17 cellular contexts compared by ENCODE assay signal in the genomic region with DNA sequence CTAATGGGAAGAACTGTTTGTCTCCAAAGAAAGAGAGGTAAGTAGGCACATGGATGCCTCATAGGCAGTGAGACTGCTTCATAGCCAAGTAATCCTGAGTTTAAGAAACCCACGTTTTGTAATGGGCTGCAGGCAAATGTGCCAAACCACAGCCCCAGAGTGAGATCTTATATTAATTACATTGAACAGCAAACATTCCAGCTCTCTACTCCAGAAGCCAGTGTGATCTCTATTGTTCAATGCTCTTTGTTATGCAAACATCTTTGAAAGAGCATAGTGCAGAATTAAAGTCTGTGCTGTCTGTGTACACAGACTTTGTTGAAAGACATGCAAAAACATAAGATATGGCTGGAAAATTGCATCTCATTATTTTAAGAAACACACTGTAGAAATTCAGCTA.
DNase-seq lines count a peak whose midpoint lies in the region; ATAC-seq and TF ChIP-seq lines count a peak whose summit lies in the region.
"Had no signal": no experiment of that assay in that cellular context is flagged by ENCODE, and none has a peak within 500 bp of the region (broad histone marks: within the 10 kb centered on the region; RNA-seq: fewer than 3 reads in every experiment).

No MANE protein-coding gene starts in this region.

- ATAC-seq in GM18519 (IDR thresholded peaks at IDR 0.05; ENCODE audit: low FRiP score, unreplicated experiment) = no peak
- ATAC-seq: K562 had no signal

- H3K4me3 Mint-ChIP-seq in HFFc6 = no peak overlapping the region
- no peak overlapping the region for H3K4me3 Mint-ChIP-seq in activated CD4-positive, alpha-beta memory T cell treated with anti-CD3 and anti-CD28 coated beads, Interleukin-2, amount 10 ng/mL, durations not matched to agents 7 days and 5 days
- H3K4me3 Mint-ChIP-seq: B cell; CD4-positive, CD25-positive, alpha-beta regulatory T cell had no signal

- no peak overlapping the region for H3K4me2 ChIP-seq in neural cell (ENCODE audit: low read length)

- no peaks in the 10 kb centered on the region; the same call in 1 of the 2 replicates for H3K36me3 Mint-ChIP-seq in HFFc6 (ENCODE audit: low read depth)
- H3K36me3 Mint-ChIP-seq in activated CD4-positive, alpha-beta memory T cell treated with anti-CD3 and anti-CD28 coated beads, Interleukin-2, amount 10 ng/mL, durations not matched to agents 7 days and 5 days (ENCODE audit: low read depth) = no peaks in the 10 kb centered on the region
- H3K36me3 Mint-ChIP-seq: CD4-positive, CD25-positive, alpha-beta regulatory T cell had no signal

- no peak overlapping the region for H2AFZ ChIP-seq in neural cell (ENCODE audit: low read depth, low read length)

- DNase-seq in Ammon's horn (ENCODE audit: low spot score) (peak; percentile 8), NCI-H146 (lab: John Stamatoyannopoulos, UW) (peak; percentile 62), NCI-H774 (lab: John Stamatoyannopoulos, UW) (peak; percentile 4), HFFc6 (no peak), NCI-H2081 treated with DMSO at 0.1 percent for 48 hours (lab: John Stamatoyannopoulos, UW) (no peak)
- DNase-seq in activated CD4-positive, alpha-beta memory T cell treated with anti-CD3 and anti-CD28 coated beads, Interleukin-2, amount 10 ng/mL, durations not matched to agents 7 days and 5 days = no peak
- DNase-seq: Caco-2; CD4-positive, CD25-positive, alpha-beta regulatory T cell; DMS153; H7; NCI-H1694; NCI-H510A had no signal

- no peaks in the 10 kb centered on the region for H3F3A ChIP-seq in neural cell (ENCODE audit: insufficient read depth, low read length, poor library complexity, severe bottlenecking)

- H3K9me3 Mint-ChIP-seq in HFFc6 = peaks cover 28% of the 10 kb centered on the region
- H3K9me3 Mint-ChIP-seq in activated CD4-positive, alpha-beta memory T cell treated with anti-CD3 and anti-CD28 coated beads, Interleukin-2, amount 10 ng/mL, durations not matched to agents 7 days and 5 days = peaks cover 6% of the 10 kb centered on the region

- CTCF ChIA-PET in activated CD4-positive, alpha-beta memory T cell treated with anti-CD3 and anti-CD28 coated beads, Interleukin-2, amount 10 ng/mL, durations not matched to agents 7 days and 5 days (lab: Charles Lee) = no interaction called here

- peak; percentile 42 for TF ChIP-seq EP300 in neural cell (conservative IDR thresholded peaks at IDR 0.05; ENCODE audit: poor library complexity, severe bottlenecking)

- no peaks in the 10 kb centered on the region for H3K27me3 Mint-ChIP-seq in HFFc6 (ENCODE audit: insufficient read depth)
- no peaks in the 10 kb centered on the region for H3K27me3 Mint-ChIP-seq in activated CD4-positive, alpha-beta memory T cell treated with anti-CD3 and anti-CD28 coated beads, Interleukin-2, amount 10 ng/mL, durations not matched to agents 7 days and 5 days
- H3K27me3 Mint-ChIP-seq: B cell; CD4-positive, CD25-positive, alpha-beta regulatory T cell had no signal

- no peaks in the 10 kb centered on the region for H4K20me1 ChIP-seq in neural cell (ENCODE audit: insufficient read depth)

- no peak for TF ChIP-seq RAD21 in neural cell (conservative IDR thresholded peaks at IDR 0.05)

- TF ChIP-seq CTCF in neural cell (IDR thresholded peaks at IDR 0.05; ENCODE audit: poor library complexity, severe bottlenecking) = no peak
- TF ChIP-seq CTCF in HFFc6 (IDR thresholded peaks at IDR 0.05) = no peak

- H3K27ac ChIP-seq in neural cell (ENCODE audit: low read length) = no peak overlapping the region
- H3K27ac ChIP-seq: SJSA1 had no signal

- no peaks in the 10 kb centered on the region for H3K79me2 ChIP-seq in neural cell (replicated peaks; ENCODE audit: insufficient read depth, low read length)

- H3K9me2 ChIP-seq in neural cell (ENCODE audit: insufficient read depth, low read length) = no peaks in the 10 kb centered on the region

- H3K9ac ChIP-seq in neural cell (ENCODE audit: low read length) = no peak overlapping the region

- H3K4me1 Mint-ChIP-seq in HFFc6 (ENCODE audit: low read depth) = no peaks in the 10 kb centered on the region
- no peaks in the 10 kb centered on the region for H3K4me1 Mint-ChIP-seq in activated CD4-positive, alpha-beta memory T cell treated with anti-CD3 and anti-CD28 coated beads, Interleukin-2, amount 10 ng/mL, durations not matched to agents 7 days and 5 days
- H3K4me1 Mint-ChIP-seq: B cell; CD4-positive, CD25-positive, alpha-beta regulatory T cell had no signal

- H3K27me3 ChIP-seq in neural cell (ENCODE audit: insufficient read depth, low read depth, low read length) = no peaks in the 10 kb centered on the region
- H3K27me3 ChIP-seq: SJSA1 had no signal

- no peak overlapping the region for H3K27ac Mint-ChIP-seq in HFFc6
- H3K27ac Mint-ChIP-seq in activated CD4-positive, alpha-beta memory T cell treated with anti-CD3 and anti-CD28 coated beads, Interleukin-2, amount 10 ng/mL, durations not matched to agents 7 days and 5 days = no peak overlapping the region
- H3K27ac Mint-ChIP-seq: B cell; CD4-positive, CD25-positive, alpha-beta regulatory T cell had no signal

- no peaks in the 10 kb centered on the region for H3K36me3 ChIP-seq in neural cell (ENCODE audit: insufficient read depth, low read length)
- H3K36me3 ChIP-seq: SJSA1 had no signal

- no peak overlapping the region for H3K4me3 ChIP-seq in neural cell (ENCODE audit: low read length)
- H3K4me3 ChIP-seq: K562, SJSA1 had no signal

- POLR2A ChIA-PET in activated CD4-positive, alpha-beta memory T cell treated with anti-CD3 and anti-CD28 coated beads, Interleukin-2, amount 10 ng/mL, durations not matched to agents 7 days and 5 days (lab: Charles Lee) = no interaction called here

- no peaks in the 10 kb centered on the region for H3K9me3 ChIP-seq in neural cell (ENCODE audit: low read length)
- H3K9me3 ChIP-seq: Caco-2, SJSA1 had no signal

TF ChIP-seq in neural cell, 6 proteins besides CTCF, POLR2A, EP300 and RAD21:
- TF ChIP-seq EZH2 (IDR thresholded peaks at IDR 0.05; ENCODE audit: borderline replicate concordance, insufficient read depth, low read length, poor library complexity, severe bottlenecking) (no peak), SMC3 (conservative IDR thresholded peaks at IDR 0.05; ENCODE audit: poor library complexity) (no peak), TAF1 (IDR thresholded peaks at IDR 0.05; ENCODE audit: low read depth) (no peak), POLR2AphosphoS5 (IDR thresholded peaks at IDR 0.05) (no peak), MXI1 (conservative IDR thresholded peaks at IDR 0.05; ENCODE audit: poor library complexity, severe bottlenecking) (no peak)
- TF ChIP-seq, protein P1, sequence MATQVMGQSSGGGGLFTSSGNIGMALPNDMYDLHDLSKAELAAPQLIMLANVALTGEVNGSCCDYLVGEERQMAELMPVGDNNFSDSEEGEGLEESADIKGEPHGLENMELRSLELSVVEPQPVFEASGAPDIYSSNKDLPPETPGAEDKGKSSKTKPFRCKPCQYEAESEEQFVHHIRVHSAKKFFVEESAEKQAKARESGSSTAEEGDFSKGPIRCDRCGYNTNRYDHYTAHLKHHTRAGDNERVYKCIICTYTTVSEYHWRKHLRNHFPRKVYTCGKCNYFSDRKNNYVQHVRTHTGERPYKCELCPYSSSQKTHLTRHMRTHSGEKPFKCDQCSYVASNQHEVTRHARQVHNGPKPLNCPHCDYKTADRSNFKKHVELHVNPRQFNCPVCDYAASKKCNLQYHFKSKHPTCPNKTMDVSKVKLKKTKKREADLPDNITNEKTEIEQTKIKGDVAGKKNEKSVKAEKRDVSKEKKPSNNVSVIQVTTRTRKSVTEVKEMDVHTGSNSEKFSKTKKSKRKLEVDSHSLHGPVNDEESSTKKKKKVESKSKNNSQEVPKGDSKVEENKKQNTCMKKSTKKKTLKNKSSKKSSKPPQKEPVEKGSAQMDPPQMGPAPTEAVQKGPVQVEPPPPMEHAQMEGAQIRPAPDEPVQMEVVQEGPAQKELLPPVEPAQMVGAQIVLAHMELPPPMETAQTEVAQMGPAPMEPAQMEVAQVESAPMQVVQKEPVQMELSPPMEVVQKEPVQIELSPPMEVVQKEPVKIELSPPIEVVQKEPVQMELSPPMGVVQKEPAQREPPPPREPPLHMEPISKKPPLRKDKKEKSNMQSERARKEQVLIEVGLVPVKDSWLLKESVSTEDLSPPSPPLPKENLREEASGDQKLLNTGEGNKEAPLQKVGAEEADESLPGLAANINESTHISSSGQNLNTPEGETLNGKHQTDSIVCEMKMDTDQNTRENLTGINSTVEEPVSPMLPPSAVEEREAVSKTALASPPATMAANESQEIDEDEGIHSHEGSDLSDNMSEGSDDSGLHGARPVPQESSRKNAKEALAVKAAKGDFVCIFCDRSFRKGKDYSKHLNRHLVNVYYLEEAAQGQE (IDR thresholded peaks at IDR 0.05; ENCODE audit: borderline replicate concordance) = no peak

Comparison
In these comparisons a context has a peak if more than half of its experiments do, and no peak if none do; other contexts are left out.
1. DNase-seq: peak in Ammon's horn (single experiment), NCI-H146 (single experiment) and NCI-H774 (single experiment); none in HFFc6 (single experiment), activated CD4-positive, alpha-beta memory T cell treated with anti-CD3 and anti-CD28 coated beads, Interleukin-2, amount 10 ng/mL, durations not matched to agents 7 days and 5 days (single experiment) and NCI-H2081 treated with DMSO at 0.1 percent for 48 hours (single experiment).